ENCODE assay signal across 21 cellular contexts in genomic region chr3:142680710-142681109, GRCh38. TPM values are rescaled to one million over a fixed set of nuclear protein-coding genes. Genes with fewer than 3 reads are reported as not detected.
A peak's percentile ranks its signal among the peaks of the same experiment; 100 is the strongest.
DNase-seq lines count a peak whose midpoint lies in the region; ATAC-seq and TF ChIP-seq lines count a peak whose summit lies in the region.
"Had no signal": no experiment of that assay in that cellular context is flagged by ENCODE, and none has a peak within 500 bp of the region (broad histone marks: within the 10 kb centered on the region; RNA-seq: fewer than 3 reads in every experiment).

No MANE protein-coding gene starts in this region.

- no peak overlapping the region for H3K4me3 ChIP-seq in breast epithelium
- H3K4me3 ChIP-seq: cardiac muscle cell had no signal

- DNase-seq in MCF 10A (ENCODE audit: unreplicated experiment) (peak; percentile 24), breast epithelium (ENCODE audit: low spot score in 2 of 2) (no peak), iPS-NIHi7 (ENCODE audit: extremely low spot score) (peak; percentile 14), NCI-H82 treated with DMSO at 0.1 percent for 48 hours (lab: John Stamatoyannopoulos, UW; ENCODE audit: unreplicated experiment) (no peak), C1 segment of cervical spinal cord (lab: John Stamatoyannopoulos, UW) (no peak)
- DNase-seq: activated CD4-positive, alpha-beta memory T cell treated with anti-CD3 and anti-CD28 coated beads for 36 hours; activated naive CD8-positive, alpha-beta T cell treated with anti-CD3 and anti-CD28 coated beads, Interleukin-2, amount 50 U/mL, for 24 hours; activated T-cell treated with anti-CD3 and anti-CD28 coated beads, Interleukin-2, amount 50 U/mL, for 48 hours; CD4-positive, alpha-beta T cell; effector CD4-positive, alpha-beta T cell; left cardiac atrium; MV-4-11; NCI-H2081; RPMI8226; trophoblast cell had no signal

- no peak overlapping the region for H3K4me3 Mint-ChIP-seq in MCF 10A (ENCODE audit: unreplicated experiment)
- H3K4me3 Mint-ChIP-seq: activated CD4-positive, alpha-beta memory T cell treated with anti-CD3 and anti-CD28 coated beads for 36 hours; activated naive CD8-positive, alpha-beta T cell treated with anti-CD3 and anti-CD28 coated beads, Interleukin-2, amount 50 U/mL, for 24 hours; CD4-positive, alpha-beta T cell; stimulated activated naive CD8-positive, alpha-beta T cell treated with anti-CD3 and anti-CD28 coated beads, Interleukin-15, Interleukin-2, amounts not matched to agents 100 ng/mL and 50 ng/mL, for 24 hours had no signal

- intact Hi-C loops in MCF 10A (cut with micrococcal nuclease): loop anchor here (1.0 kb wide), 1 partner anchor 94 kb away; no protein-coding TSS in a partner anchor
- intact Hi-C loops in breast epithelium (cut with DNase I; ENCODE audit: low total_unique reads): no loop called here

- no peaks in the 10 kb centered on the region for H3K36me3 ChIP-seq in breast epithelium
- H3K36me3 ChIP-seq: cardiac muscle cell had no signal

- no peaks in the 10 kb centered on the region for H3K27me3 ChIP-seq in breast epithelium
- H3K27me3 ChIP-seq: cardiac muscle cell, neutrophil had no signal

- H3K9me3 Mint-ChIP-seq in MCF 10A (ENCODE audit: unreplicated experiment): no peaks in the 10 kb centered on the region
- H3K9me3 Mint-ChIP-seq: activated CD4-positive, alpha-beta memory T cell treated with anti-CD3 and anti-CD28 coated beads for 36 hours; activated naive CD8-positive, alpha-beta T cell treated with anti-CD3 and anti-CD28 coated beads, Interleukin-2, amount 50 U/mL, for 24 hours; CD4-positive, alpha-beta T cell; stimulated activated naive CD8-positive, alpha-beta T cell treated with anti-CD3 and anti-CD28 coated beads, Interleukin-15, Interleukin-2, amounts not matched to agents 100 ng/mL and 50 ng/mL, for 24 hours had no signal

- H3K27ac ChIP-seq in breast epithelium (no peak overlapping the region), VCaP (no peak overlapping the region)
- H3K27ac ChIP-seq: cardiac muscle cell, neutrophil had no signal

- peaks cover 4% of the 10 kb centered on the region for H3K36me3 Mint-ChIP-seq in MCF 10A (ENCODE audit: insufficient read depth, unreplicated experiment)
- H3K36me3 Mint-ChIP-seq: activated CD4-positive, alpha-beta memory T cell treated with anti-CD3 and anti-CD28 coated beads for 36 hours had no signal

- CTCF ChIA-PET in MCF 10A (lab: Yijun Ruan, JAX): interaction anchor here (0.6 to 1.6 kb wide), 6 partner anchors 10 to 93 kb away, joined by 3 to 16 read pairs (median 3); no protein-coding TSS in a partner anchor

- H3K27me3 Mint-ChIP-seq in MCF 10A (ENCODE audit: insufficient read depth, unreplicated experiment): no peaks in the 10 kb centered on the region
- H3K27me3 Mint-ChIP-seq: activated CD4-positive, alpha-beta memory T cell treated with anti-CD3 and anti-CD28 coated beads for 36 hours; activated naive CD8-positive, alpha-beta T cell treated with anti-CD3 and anti-CD28 coated beads, Interleukin-2, amount 50 U/mL, for 24 hours; CD4-positive, alpha-beta T cell; stimulated activated naive CD8-positive, alpha-beta T cell treated with anti-CD3 and anti-CD28 coated beads, Interleukin-15, Interleukin-2, amounts not matched to agents 100 ng/mL and 50 ng/mL, for 24 hours had no signal

- no peaks in the 10 kb centered on the region for H3K4me1 Mint-ChIP-seq in MCF 10A (ENCODE audit: insufficient read depth, unreplicated experiment)
- H3K4me1 Mint-ChIP-seq: activated naive CD8-positive, alpha-beta T cell treated with anti-CD3 and anti-CD28 coated beads, Interleukin-2, amount 50 U/mL, for 24 hours had no signal

- no peaks in the 10 kb centered on the region for H3K9me3 ChIP-seq in breast epithelium
- H3K9me3 ChIP-seq: neutrophil had no signal

- H3K27ac Mint-ChIP-seq in MCF 10A (ENCODE audit: low read depth, unreplicated experiment): no peak overlapping the region
- H3K27ac Mint-ChIP-seq: activated CD4-positive, alpha-beta memory T cell treated with anti-CD3 and anti-CD28 coated beads for 36 hours; activated naive CD8-positive, alpha-beta T cell treated with anti-CD3 and anti-CD28 coated beads, Interleukin-2, amount 50 U/mL, for 24 hours; CD4-positive, alpha-beta T cell; stimulated activated naive CD8-positive, alpha-beta T cell treated with anti-CD3 and anti-CD28 coated beads, Interleukin-15, Interleukin-2, amounts not matched to agents 100 ng/mL and 50 ng/mL, for 24 hours had no signal

- TF ChIP-seq CTCF in MCF 10A (IDR thresholded peaks at IDR 0.05; ENCODE audit: unreplicated experiment) (no peak), breast epithelium (IDR thresholded peaks at IDR 0.05) (no peak), VCaP (conservative IDR thresholded peaks at IDR 0.05) (peak; percentile 24)

- no peak for ATAC-seq in GM19463 (IDR thresholded peaks at IDR 0.05; ENCODE audit: unreplicated experiment)
- no peak for ATAC-seq in HG02981 (IDR thresholded peaks at IDR 0.05; ENCODE audit: unreplicated experiment)
- ATAC-seq: activated naive CD8-positive, alpha-beta T cell treated with anti-CD3 and anti-CD28 coated beads, Interleukin-2, amount 50 U/mL, for 24 hours; left cardiac atrium had no signal

- no TSS peak for BruUV-seq in MCF 10A (replicated peaks; lab: Mats Ljungman, UMichigan)

- no peak for TF ChIP-seq POLR2A in breast epithelium (IDR thresholded peaks at IDR 0.05)

- H3K4me1 ChIP-seq in breast epithelium: no peaks in the 10 kb centered on the region

- POLR2A ChIA-PET in MCF 10A (lab: Yijun Ruan, JAX): interaction anchor here (0.5 to 1.2 kb wide), 3 partner anchors 10 to 102 kb away, joined by 3 read pairs; partner anchors contain the start of gene ATR

RNA-seq across cellular contexts. Expression of gene TRPC1, which starts 43.1 kb away (rescaled TPM):
- total RNA-seq in MCF 10A (2022) (9.2 and 15.2 TPM in 2 replicates), breast epithelium (10 to 100 TPM; 12.5 to 14.8 (median 13.0) TPM)

Comparison
In these comparisons a context has a peak if more than half of its experiments do, and no peak if none do; other contexts are left out.
1. DNase-seq: peak in MCF 10A (single experiment) and iPS-NIHi7 (single experiment); none in breast epithelium (0 of 2), NCI-H82 treated with DMSO at 0.1 percent for 48 hours (single experiment) and C1 segment of cervical spinal cord (0 of 14).